Comparison of ENCODE assay signal across 24 cellular contexts in the genomic region with DNA sequence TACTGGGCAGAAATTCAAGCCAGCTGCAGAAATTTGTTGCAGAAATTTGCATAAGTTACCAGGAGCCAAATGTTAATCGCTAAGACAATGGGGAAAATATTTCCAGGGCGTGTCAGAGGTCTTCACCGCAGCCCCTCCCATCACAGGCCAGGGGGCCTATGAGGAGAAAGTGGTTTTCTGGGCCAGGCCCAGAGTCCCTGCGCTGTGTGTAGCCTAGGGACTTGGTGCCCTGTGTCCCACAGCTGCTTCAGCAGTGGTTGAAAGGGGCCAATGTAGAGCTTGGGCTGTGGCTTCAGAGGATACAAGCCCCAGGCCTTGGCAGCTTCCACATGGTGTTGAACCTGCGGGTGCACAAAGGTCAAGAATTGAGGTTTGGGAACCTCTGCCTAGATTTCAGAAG.
"Had no signal": no experiment of that assay in that cellular context is flagged by ENCODE, and none has a peak within 500 bp of the region (broad histone marks: within the 10 kb centered on the region; RNA-seq: fewer than 3 reads in every experiment).

No MANE protein-coding gene starts in this region.

- H3K27me3 ChIP-seq: dorsolateral prefrontal cortex, heart right ventricle, neutrophil, pancreas, testis, tibial artery had no signal

- DNase-seq: dorsolateral prefrontal cortex; effector CD4-positive, alpha-beta T cell; foreskin melanocyte; glutamatergic neuron; heart right ventricle; hippocampal formation; immature natural killer cell; islet precursor cell; left ventricle myocardium superior; lower lobe of right lung; natural killer cell; pancreas; retina; stimulated activated CD4-positive, alpha-beta T cell treated with anti-CD3 and anti-CD28 coated beads, Interleukin-12 subunit alpha, Interleukin-12 subunit beta, amount 100 ng/mL, for 4 hours; stimulated activated CD4-positive, alpha-beta T cell treated with anti-CD3 and anti-CD28 coated beads, Interleukin-4, amount 100 ng/mL, for 4 hours; stimulated activated naive CD8-positive, alpha-beta T cell treated with anti-CD3 and anti-CD28 coated beads, Interleukin-15, Interleukin-2, amounts not matched to agents 100 U/mL and 50 U/mL, for 24 hours; substantia nigra; testis; tibial artery had no signal

- H3K4me3 ChIP-seq: dorsolateral prefrontal cortex, heart right ventricle, lower lobe of right lung, pancreas, smooth muscle cell, testis, tibial artery had no signal

- H3K4me2 ChIP-seq: smooth muscle cell had no signal

- ATAC-seq: heart right ventricle; left ventricle myocardium superior; lower lobe of right lung; natural killer cell; pancreas; sciatic nerve; stimulated activated memory B cell treated with anti-CD40 and anti-IgM and Interleukin-4, amounts not matched to agents 10 μg/mL and 1 μg/mL and 100 μg/mL, for 72 hours; stimulated activated naive CD8-positive, alpha-beta T cell treated with anti-CD3 and anti-CD28 coated beads, Interleukin-15, Interleukin-2, amounts not matched to agents 100 U/mL and 50 U/mL, for 24 hours had no signal

- H3K9me3 ChIP-seq: heart right ventricle, lower lobe of right lung, neutrophil, pancreas, testis, tibial artery had no signal

- H3K36me3 ChIP-seq: heart right ventricle, lower lobe of right lung, neutrophil, pancreas, tibial artery had no signal

- H3K27ac ChIP-seq: dorsolateral prefrontal cortex, heart right ventricle, lower lobe of right lung, neutrophil, pancreas, testis, tibial artery had no signal

- H3K4me1 ChIP-seq: heart right ventricle, lower lobe of right lung, pancreas, testis, tibial artery had no signal

- FAIRE-seq: colon, pancreas had no signal
